1 cellular context compared by ENCODE assay signal in the genomic region with DNA sequence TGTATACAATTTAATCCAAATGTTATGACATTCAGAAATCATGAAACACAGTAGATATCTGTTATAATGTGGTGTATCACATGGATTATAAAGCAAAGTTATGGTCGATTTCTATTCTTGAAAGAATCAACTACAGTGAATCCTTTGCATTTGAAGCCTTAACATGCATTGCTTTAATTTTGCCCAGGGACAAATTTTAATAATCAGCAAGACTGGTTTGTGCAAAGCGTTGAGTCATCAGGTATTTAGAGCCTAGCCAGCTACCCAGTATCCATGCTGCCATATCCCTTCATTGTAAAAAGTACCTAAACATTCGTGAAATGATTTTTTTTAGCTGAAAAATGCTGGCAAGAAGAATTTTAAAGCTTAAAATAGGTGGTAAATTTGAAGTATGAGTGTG.
TF ChIP-seq lines count a peak whose summit lies in the region.

No MANE protein-coding gene starts in this region.

TF ChIP-seq in GM12878, 131 proteins besides CTCF, POLR2A, EP300 and RAD21:
- TF ChIP-seq MTA2 (IDR thresholded peaks at IDR 0.05; ENCODE audit: low read depth) (no peak), TCF7 (IDR thresholded peaks at IDR 0.05; ENCODE audit: borderline replicate concordance) (no peak), CHD2 (IDR thresholded peaks at IDR 0.05; ENCODE audit: borderline replicate concordance, low read depth, low read length) (no peak), PAX8 (IDR thresholded peaks at IDR 0.05) (no peak), CREM (IDR thresholded peaks at IDR 0.05; ENCODE audit: low read depth) (no peak), ZNF384 (IDR thresholded peaks at IDR 0.05; ENCODE audit: borderline replicate concordance, low read depth, low read length) (no peak)
- TF ChIP-seq, protein P1, sequence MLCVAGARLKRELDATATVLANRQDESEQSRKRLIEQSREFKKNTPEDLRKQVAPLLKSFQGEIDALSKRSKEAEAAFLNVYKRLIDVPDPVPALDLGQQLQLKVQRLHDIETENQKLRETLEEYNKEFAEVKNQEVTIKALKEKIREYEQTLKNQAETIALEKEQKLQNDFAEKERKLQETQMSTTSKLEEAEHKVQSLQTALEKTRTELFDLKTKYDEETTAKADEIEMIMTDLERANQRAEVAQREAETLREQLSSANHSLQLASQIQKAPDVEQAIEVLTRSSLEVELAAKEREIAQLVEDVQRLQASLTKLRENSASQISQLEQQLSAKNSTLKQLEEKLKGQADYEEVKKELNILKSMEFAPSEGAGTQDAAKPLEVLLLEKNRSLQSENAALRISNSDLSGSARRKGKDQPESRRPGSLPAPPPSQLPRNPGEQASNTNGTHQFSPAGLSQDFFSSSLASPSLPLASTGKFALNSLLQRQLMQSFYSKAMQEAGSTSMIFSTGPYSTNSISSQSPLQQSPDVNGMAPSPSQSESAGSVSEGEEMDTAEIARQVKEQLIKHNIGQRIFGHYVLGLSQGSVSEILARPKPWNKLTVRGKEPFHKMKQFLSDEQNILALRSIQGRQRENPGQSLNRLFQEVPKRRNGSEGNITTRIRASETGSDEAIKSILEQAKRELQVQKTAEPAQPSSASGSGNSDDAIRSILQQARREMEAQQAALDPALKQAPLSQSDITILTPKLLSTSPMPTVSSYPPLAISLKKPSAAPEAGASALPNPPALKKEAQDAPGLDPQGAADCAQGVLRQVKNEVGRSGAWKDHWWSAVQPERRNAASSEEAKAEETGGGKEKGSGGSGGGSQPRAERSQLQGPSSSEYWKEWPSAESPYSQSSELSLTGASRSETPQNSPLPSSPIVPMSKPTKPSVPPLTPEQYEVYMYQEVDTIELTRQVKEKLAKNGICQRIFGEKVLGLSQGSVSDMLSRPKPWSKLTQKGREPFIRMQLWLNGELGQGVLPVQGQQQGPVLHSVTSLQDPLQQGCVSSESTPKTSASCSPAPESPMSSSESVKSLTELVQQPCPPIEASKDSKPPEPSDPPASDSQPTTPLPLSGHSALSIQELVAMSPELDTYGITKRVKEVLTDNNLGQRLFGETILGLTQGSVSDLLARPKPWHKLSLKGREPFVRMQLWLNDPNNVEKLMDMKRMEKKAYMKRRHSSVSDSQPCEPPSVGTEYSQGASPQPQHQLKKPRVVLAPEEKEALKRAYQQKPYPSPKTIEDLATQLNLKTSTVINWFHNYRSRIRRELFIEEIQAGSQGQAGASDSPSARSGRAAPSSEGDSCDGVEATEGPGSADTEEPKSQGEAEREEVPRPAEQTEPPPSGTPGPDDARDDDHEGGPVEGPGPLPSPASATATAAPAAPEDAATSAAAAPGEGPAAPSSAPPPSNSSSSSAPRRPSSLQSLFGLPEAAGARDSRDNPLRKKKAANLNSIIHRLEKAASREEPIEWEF (IDR thresholded peaks at IDR 0.05; ENCODE audit: insufficient replicate concordance, low read depth, low read length), result peak; percentile 19
- TF ChIP-seq, protein P2, sequence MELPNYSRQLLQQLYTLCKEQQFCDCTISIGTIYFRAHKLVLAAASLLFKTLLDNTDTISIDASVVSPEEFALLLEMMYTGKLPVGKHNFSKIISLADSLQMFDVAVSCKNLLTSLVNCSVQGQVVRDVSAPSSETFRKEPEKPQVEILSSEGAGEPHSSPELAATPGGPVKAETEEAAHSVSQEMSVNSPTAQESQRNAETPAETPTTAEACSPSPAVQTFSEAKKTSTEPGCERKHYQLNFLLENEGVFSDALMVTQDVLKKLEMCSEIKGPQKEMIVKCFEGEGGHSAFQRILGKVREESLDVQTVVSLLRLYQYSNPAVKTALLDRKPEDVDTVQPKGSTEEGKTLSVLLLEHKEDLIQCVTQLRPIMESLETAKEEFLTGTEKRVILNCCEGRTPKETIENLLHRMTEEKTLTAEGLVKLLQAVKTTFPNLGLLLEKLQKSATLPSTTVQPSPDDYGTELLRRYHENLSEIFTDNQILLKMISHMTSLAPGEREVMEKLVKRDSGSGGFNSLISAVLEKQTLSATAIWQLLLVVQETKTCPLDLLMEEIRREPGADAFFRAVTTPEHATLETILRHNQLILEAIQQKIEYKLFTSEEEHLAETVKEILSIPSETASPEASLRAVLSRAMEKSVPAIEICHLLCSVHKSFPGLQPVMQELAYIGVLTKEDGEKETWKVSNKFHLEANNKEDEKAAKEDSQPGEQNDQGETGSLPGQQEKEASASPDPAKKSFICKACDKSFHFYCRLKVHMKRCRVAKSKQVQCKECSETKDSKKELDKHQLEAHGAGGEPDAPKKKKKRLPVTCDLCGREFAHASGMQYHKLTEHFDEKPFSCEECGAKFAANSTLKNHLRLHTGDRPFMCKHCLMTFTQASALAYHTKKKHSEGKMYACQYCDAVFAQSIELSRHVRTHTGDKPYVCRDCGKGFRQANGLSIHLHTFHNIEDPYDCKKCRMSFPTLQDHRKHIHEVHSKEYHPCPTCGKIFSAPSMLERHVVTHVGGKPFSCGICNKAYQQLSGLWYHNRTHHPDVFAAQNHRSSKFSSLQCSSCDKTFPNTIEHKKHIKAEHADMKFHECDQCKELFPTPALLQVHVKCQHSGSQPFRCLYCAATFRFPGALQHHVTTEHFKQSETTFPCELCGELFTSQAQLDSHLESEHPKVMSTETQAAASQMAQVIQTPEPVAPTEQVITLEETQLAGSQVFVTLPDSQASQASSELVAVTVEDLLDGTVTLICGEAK (IDR thresholded peaks at IDR 0.05; ENCODE audit: borderline replicate concordance), result no peak
